ENCODE assay signal across 34 cellular contexts in genomic region chr12:10939163-10939562, GRCh38.
"Had no signal": no experiment of that assay in that cellular context is flagged by ENCODE, and none has a peak within 500 bp of the region (broad histone marks: within the 10 kb centered on the region; RNA-seq: fewer than 3 reads in every experiment).

A gene with protein sequence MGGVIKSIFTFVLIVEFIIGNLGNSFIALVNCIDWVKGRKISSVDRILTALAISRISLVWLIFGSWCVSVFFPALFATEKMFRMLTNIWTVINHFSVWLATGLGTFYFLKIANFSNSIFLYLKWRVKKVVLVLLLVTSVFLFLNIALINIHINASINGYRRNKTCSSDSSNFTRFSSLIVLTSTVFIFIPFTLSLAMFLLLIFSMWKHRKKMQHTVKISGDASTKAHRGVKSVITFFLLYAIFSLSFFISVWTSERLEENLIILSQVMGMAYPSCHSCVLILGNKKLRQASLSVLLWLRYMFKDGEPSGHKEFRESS (minus strand): TSS chr12:10939263. CDS start chr12:10939207, 56 bp downstream.

- H3K9me3 ChIP-seq: gastrocnemius medialis, upper lobe of left lung, vagina had no signal

- H3K4me1 ChIP-seq: gastrocnemius medialis, upper lobe of left lung, vagina had no signal

- H3K4me3 Mint-ChIP-seq: activated T-helper 1 cell treated with anti-CD3 and anti-CD28 coated beads, Interleukin-12 subunit alpha, Interleukin-12 subunit beta, Interleukin-2, Interleukin-4 antibody, amounts not matched to agents 30 ng/mL and 10 ng/mL and 1 ng/mL, durations not matched to agents 14 hours and 24 hours and 36 hours; central memory CD8-positive, alpha-beta T cell; naive B cell; neural crest cell; stimulated activated effector memory CD8-positive, alpha-beta T cell treated with anti-CD3 and anti-CD28 coated beads, Interleukin-12 subunit alpha, Interleukin-12 subunit beta, amount 100 ng/mL, for 72 hours; stimulated activated naive CD8-positive, alpha-beta T cell treated with anti-CD3 and anti-CD28 coated beads, Interleukin-15, amount 100 ng/mL, for 72 hours; T-helper 1 cell treated with Interleukin-12 subunit alpha and Interleukin-12 subunit beta and Interleukin-4 antibody, amounts not matched to agents 30 μg/mL and 1 μg/mL, for 36 hours had no signal

- H3K9me3 Mint-ChIP-seq: activated T-helper 1 cell treated with anti-CD3 and anti-CD28 coated beads, Interleukin-12 subunit alpha, Interleukin-12 subunit beta, Interleukin-2, Interleukin-4 antibody, amounts not matched to agents 30 ng/mL and 10 ng/mL and 1 ng/mL, durations not matched to agents 14 hours and 24 hours and 36 hours; central memory CD8-positive, alpha-beta T cell; naive B cell; stimulated activated effector memory CD8-positive, alpha-beta T cell treated with anti-CD3 and anti-CD28 coated beads, Interleukin-12 subunit alpha, Interleukin-12 subunit beta, amount 100 ng/mL, for 72 hours; T-helper 1 cell treated with Interleukin-12 subunit alpha and Interleukin-12 subunit beta and Interleukin-4 antibody, amounts not matched to agents 30 μg/mL and 1 μg/mL, for 36 hours had no signal

- H3K27ac ChIP-seq: gastrocnemius medialis, hepatocyte, skin epidermis, upper lobe of left lung, vagina, WERI-Rb-1 had no signal

- H2AFZ ChIP-seq: hepatocyte had no signal

- H3K4me3 ChIP-seq: gastrocnemius medialis, hepatocyte, skin epidermis, upper lobe of left lung, vagina had no signal

- H3K36me3 Mint-ChIP-seq: naive B cell; stimulated activated effector memory CD8-positive, alpha-beta T cell treated with anti-CD3 and anti-CD28 coated beads, Interleukin-12 subunit alpha, Interleukin-12 subunit beta, amount 100 ng/mL, for 72 hours had no signal

- H3K4me1 Mint-ChIP-seq: central memory CD8-positive, alpha-beta T cell; naive B cell; neural crest cell had no signal

- H3K27me3 ChIP-seq: gastrocnemius medialis, hepatocyte, upper lobe of left lung, vagina had no signal

- FAIRE-seq: endometrium had no signal

- H3K36me3 ChIP-seq: gastrocnemius medialis, upper lobe of left lung, vagina, WERI-Rb-1 had no signal

- H3K79me2 ChIP-seq: hepatocyte had no signal

- H3K27me3 Mint-ChIP-seq: central memory CD8-positive, alpha-beta T cell; naive B cell; progenitor cell of endocrine pancreas; stimulated activated naive CD8-positive, alpha-beta T cell treated with anti-CD3 and anti-CD28 coated beads, Interleukin-15, amount 100 ng/mL, for 72 hours had no signal

- ATAC-seq: activated CD4-positive, CD25-positive, alpha-beta regulatory T cell treated with anti-CD3 and anti-CD28 coated beads, Interleukin-2, amount 50 U/mL, for 24 hours; gastrocnemius medialis; left cardiac atrium; left ventricle myocardium superior; sciatic nerve; stimulated activated effector memory CD8-positive, alpha-beta T cell treated with anti-CD3 and anti-CD28 coated beads, Interleukin-12 subunit alpha, Interleukin-12 subunit beta, amount 100 ng/mL, for 72 hours; stimulated activated naive CD8-positive, alpha-beta T cell treated with anti-CD3 and anti-CD28 coated beads, Interleukin-15, amount 100 ng/mL, for 72 hours had no signal

- H3K4me2 ChIP-seq: hepatocyte had no signal

- H3K27ac Mint-ChIP-seq: activated T-helper 1 cell treated with anti-CD3 and anti-CD28 coated beads, Interleukin-12 subunit alpha, Interleukin-12 subunit beta, Interleukin-2, Interleukin-4 antibody, amounts not matched to agents 30 ng/mL and 10 ng/mL and 1 ng/mL, durations not matched to agents 14 hours and 24 hours and 36 hours; progenitor cell of endocrine pancreas; stimulated activated effector memory CD8-positive, alpha-beta T cell treated with anti-CD3 and anti-CD28 coated beads, Interleukin-12 subunit alpha, Interleukin-12 subunit beta, amount 100 ng/mL, for 72 hours; stimulated activated naive CD8-positive, alpha-beta T cell treated with anti-CD3 and anti-CD28 coated beads, Interleukin-15, amount 100 ng/mL, for 72 hours; T-helper 1 cell treated with Interleukin-12 subunit alpha and Interleukin-12 subunit beta and Interleukin-4 antibody, amounts not matched to agents 30 μg/mL and 1 μg/mL, for 36 hours had no signal

- DNase-seq: activated CD4-positive, alpha-beta T cell treated with anti-CD3 and anti-CD28 coated beads for 48 hours; activated CD4-positive, alpha-beta T cell treated with anti-CD3 and anti-CD28 coated beads, Interleukin-2, amount 50 U/mL, for 48 hours; activated CD8-positive, alpha-beta memory T cell treated with anti-CD3 and anti-CD28 coated beads, Interleukin-2, amount 50 U/mL, for 4 hours; activated gamma-delta T cell; activated naive CD4-positive, alpha-beta T cell treated with anti-CD3 and anti-CD28 coated beads, Interleukin-2, amount 50 U/mL, for 16 hours; activated T-cell treated with anti-CD3 and anti-CD28 coated beads, Interleukin-2, amount 50 U/mL, for 1 hour; amniotic stem cell; dermis blood vessel endothelial cell; effector CD8-positive, alpha-beta T cell; gastrocnemius medialis; glutamatergic neuron; islet precursor cell; left cardiac atrium; left ventricle myocardium superior; naive B cell; stimulated activated CD4-positive, alpha-beta T cell treated with anti-CD3 and anti-CD28 coated beads, Interleukin-4, amount 100 ng/mL, for 24 hours; stimulated activated naive CD8-positive, alpha-beta T cell treated with anti-CD3 and anti-CD28 coated beads, Interleukin-15, amount 100 ng/mL, for 72 hours; substantia nigra; SW 1271; T-helper 9 cell; upper lobe of left lung; WERI-Rb-1 had no signal
